Comparison of ENCODE assay signal across 26 cellular contexts in the genomic region with DNA sequence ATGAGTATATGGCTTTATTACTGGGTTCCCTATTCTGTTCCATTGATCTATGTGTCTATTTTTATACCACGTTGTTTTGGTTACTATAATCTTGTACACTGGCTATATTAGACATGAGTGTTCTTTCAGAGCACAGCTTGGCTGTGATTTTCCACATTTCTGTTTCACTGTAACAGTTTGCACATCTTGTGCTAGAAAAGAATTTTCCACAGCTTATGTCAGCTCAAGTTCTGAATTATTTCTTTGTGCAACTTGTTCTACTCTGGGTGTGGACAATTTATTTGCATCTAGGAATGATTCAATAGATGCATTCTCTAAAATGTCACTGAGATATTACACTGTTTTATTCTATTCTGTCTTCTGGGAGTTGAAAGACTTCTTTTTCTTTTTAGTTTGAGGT. TPM values are rescaled to one million over a fixed set of nuclear protein-coding genes. Genes with fewer than 3 reads are reported as not detected.
"Had no signal": no experiment of that assay in that cellular context is flagged by ENCODE, and none has a peak within 500 bp of the region (broad histone marks: within the 10 kb centered on the region; RNA-seq: fewer than 3 reads in every experiment).

No MANE protein-coding gene starts in this region.

- H3K36me3 ChIP-seq: ascending aorta had no signal

- H3K4me1 Mint-ChIP-seq: activated CD4-positive, alpha-beta T cell treated with anti-CD3 and anti-CD28 coated beads, Interleukin-2, amount 10 ng/mL, durations not matched to agents 7 days and 5 days; activated naive CD8-positive, alpha-beta T cell treated with anti-CD3 and anti-CD28 coated beads, Interleukin-2, amount 50 U/mL, for 24 hours had no signal

- H3K36me3 Mint-ChIP-seq: activated naive CD4-positive, alpha-beta T cell treated with anti-CD3 and anti-CD28 coated beads, Interleukin-2, amount 50 U/mL, for 72 hours had no signal

- H3K4me3 ChIP-seq: ascending aorta, body of pancreas, SK-N-MC had no signal

- H3K4me3 Mint-ChIP-seq: activated CD4-positive, alpha-beta memory T cell treated with anti-CD3 and anti-CD28 coated beads for 36 hours; activated CD4-positive, alpha-beta T cell treated with anti-CD3 and anti-CD28 coated beads, Interleukin-2, amount 10 ng/mL, durations not matched to agents 7 days and 5 days; activated naive CD8-positive, alpha-beta T cell treated with anti-CD3 and anti-CD28 coated beads, Interleukin-2, amount 50 U/mL, for 24 hours; activated T-cell treated with anti-CD3 and anti-CD28 coated beads, Interleukin-2, amount 50 U/mL, for 4 hours; T-helper 1 cell treated with Interleukin-12 subunit alpha and Interleukin-12 subunit beta and Interleukin-4 antibody, amounts not matched to agents 30 μg/mL and 1 μg/mL, for 36 hours had no signal

- H3K27me3 ChIP-seq: ascending aorta, body of pancreas had no signal

- H3K27ac Mint-ChIP-seq: activated CD4-positive, alpha-beta memory T cell treated with anti-CD3 and anti-CD28 coated beads for 36 hours; activated CD4-positive, alpha-beta T cell treated with anti-CD3 and anti-CD28 coated beads, Interleukin-2, amount 10 ng/mL, durations not matched to agents 7 days and 5 days; activated naive CD4-positive, alpha-beta T cell treated with anti-CD3 and anti-CD28 coated beads, Interleukin-2, amount 50 U/mL, for 72 hours; activated naive CD8-positive, alpha-beta T cell treated with anti-CD3 and anti-CD28 coated beads, Interleukin-2, amount 50 U/mL, for 24 hours; T-helper 1 cell treated with Interleukin-12 subunit alpha and Interleukin-12 subunit beta and Interleukin-4 antibody, amounts not matched to agents 30 μg/mL and 1 μg/mL, for 36 hours had no signal

- H3K9me3 ChIP-seq: body of pancreas had no signal

- DNase-seq: activated CD4-positive, alpha-beta memory T cell treated with anti-CD3 and anti-CD28 coated beads for 36 hours; activated CD4-positive, alpha-beta T cell treated with anti-CD3 and anti-CD28 coated beads, Interleukin-2, amount 10 ng/mL, durations not matched to agents 7 days and 5 days; activated CD4-positive, CD25-positive, alpha-beta regulatory T cell; activated CD8-positive, alpha-beta memory T cell treated with anti-CD3 and anti-CD28 coated beads for 24 hours; activated effector memory CD4-positive, alpha-beta T cell treated with anti-CD3 and anti-CD28 coated beads, Interleukin-2, amount 50 U/mL, for 16 hours; activated naive CD4-positive, alpha-beta T cell treated with Interleukin-2 at 50 U/mL for 16 hours; activated naive CD8-positive, alpha-beta T cell treated with anti-CD3 and anti-CD28 coated beads, Interleukin-2, amount 50 U/mL, for 24 hours; activated T-cell treated with anti-CD3 and anti-CD28 coated beads, Interleukin-2, amount 50 U/mL, for 4 hours; amniotic stem cell; body of pancreas; IMR-90; Kasumi-1; KBM-7; NCI-H146; NCI-H187 treated with DMSO at 0.1 percent for 48 hours; NCI-H2081 treated with DMSO at 0.1 percent for 48 hours; NCI-H446; NCI-H524; SIG-M5; SW 1271; T-helper 9 cell had no signal

- H3K27ac ChIP-seq: ascending aorta, body of pancreas, SK-N-MC had no signal

- ATAC-seq: activated naive CD4-positive, alpha-beta T cell treated with anti-CD3 and anti-CD28 coated beads, Interleukin-2, amount 50 U/mL, for 72 hours; activated naive CD8-positive, alpha-beta T cell treated with anti-CD3 and anti-CD28 coated beads, Interleukin-2, amount 50 U/mL, for 24 hours; activated T-cell treated with anti-CD3 and anti-CD28 coated beads, Interleukin-2, amount 50 U/mL, for 4 hours; body of pancreas had no signal

- H3K4me1 ChIP-seq: ascending aorta, body of pancreas had no signal

RNA-seq across cellular contexts. Expression of a gene that starts 28.4 kb away (rescaled TPM):
- total RNA-seq: activated CD4-positive, alpha-beta memory T cell treated with anti-CD3 and anti-CD28 coated beads for 36 hours; activated CD4-positive, alpha-beta T cell treated with anti-CD3 and anti-CD28 coated beads, Interleukin-2, amount 10 ng/mL, durations not matched to agents 7 days and 5 days; activated naive CD4-positive, alpha-beta T cell treated with anti-CD3 and anti-CD28 coated beads, Interleukin-2, amount 50 U/mL, for 72 hours; activated T-cell treated with anti-CD3 and anti-CD28 coated beads, Interleukin-2, amount 50 U/mL, for 4 hours; ascending aorta; body of pancreas; bronchial epithelial cell; IMR-90 had no signal
- polyA plus RNA-seq: IMR-90 had no signal
